In genomic region chr12:3041558-3042164, GRCh38 we compare ENCODE assay signal across 8 cellular contexts. TPM values are rescaled to one million over a fixed set of nuclear protein-coding genes. Genes with fewer than 3 reads are reported as not detected.
DNase-seq lines count a peak whose midpoint lies in the region; ATAC-seq and TF ChIP-seq lines count a peak whose summit lies in the region.

No MANE protein-coding gene starts in this region.

- POLR2A ChIA-PET in RWPE1 (lab: Yijun Ruan, JAX; ENCODE audit: low non-redundant PET) = no interaction called here

- H3K36me3 Mint-ChIP-seq in activated naive CD4-positive, alpha-beta T cell treated with anti-CD3 and anti-CD28 coated beads for 36 hours (ENCODE audit: low read depth) = no peaks in the 10 kb centered on the region

- H3K27ac ChIP-seq in RWPE1 = no peak overlapping the region

- no peak overlapping the region for H3K4me3 Mint-ChIP-seq in activated naive CD4-positive, alpha-beta T cell treated with anti-CD3 and anti-CD28 coated beads for 36 hours

- intact Hi-C loops in activated naive CD4-positive, alpha-beta T cell treated with anti-CD3 and anti-CD28 coated beads for 36 hours (cut with micrococcal nuclease) = loop anchor here (1.0 to 5.0 kb wide), 4 partner anchors 79 to 188 kb away; partner anchors contain the start of gene TULP3

- DNase-seq in AG10803 (ENCODE audit: low read depth) (peak; percentile 65), LNCaP clone FGC (ENCODE audit: low read depth) (peak; percentile 45), RWPE1 (ENCODE audit: low spot score) (peak; percentile 81), glomerular endothelial cell (ENCODE audit: extremely low read depth, low read depth, low spot score) (peak; percentile 41), pons (ENCODE audit: low spot score) (peak; percentile 91)
- DNase-seq in activated naive CD4-positive, alpha-beta T cell treated with anti-CD3 and anti-CD28 coated beads for 36 hours = peak; percentile 79

- peak; percentile 75 for TF ChIP-seq CTCF in AG10803 (conservative IDR thresholded peaks at IDR 0.05; ENCODE audit: low read length)
- peak; percentile 87 for TF ChIP-seq CTCF in LNCaP clone FGC (IDR thresholded peaks at IDR 0.05; ENCODE audit: control insufficient read depth, extremely low read depth, insufficient read depth)
- TF ChIP-seq CTCF in RWPE1 (conservative IDR thresholded peaks at IDR 0.05; ENCODE audit: low read depth) = peak; percentile 52

- H3K27ac Mint-ChIP-seq in activated naive CD4-positive, alpha-beta T cell treated with anti-CD3 and anti-CD28 coated beads for 36 hours = no peak overlapping the region

- no peaks in the 10 kb centered on the region for H3K4me1 Mint-ChIP-seq in activated naive CD4-positive, alpha-beta T cell treated with anti-CD3 and anti-CD28 coated beads for 36 hours (ENCODE audit: low read depth)

- H3K4me3 ChIP-seq in AG10803 (ENCODE audit: low read length) (no peak overlapping the region), LNCaP clone FGC (ENCODE audit: low read depth, low read length) (no peak overlapping the region)

- CTCF ChIA-PET in RWPE1 (lab: Yijun Ruan, JAX) = interaction anchor here (0.6 to 0.7 kb wide), 3 partner anchors 20 to 1400 kb away, joined by 3 read pairs; no protein-coding TSS in a partner anchor
- CTCF ChIA-PET in activated naive CD4-positive, alpha-beta T cell treated with anti-CD3 and anti-CD28 coated beads for 36 hours (lab: Charles Lee) = interaction anchor here (0.6 to 1.4 kb wide), 10 partner anchors 9 to 277 kb away, joined by 3 to 4 read pairs (median 3); no protein-coding TSS in a partner anchor

- H3K27me3 Mint-ChIP-seq in activated naive CD4-positive, alpha-beta T cell treated with anti-CD3 and anti-CD28 coated beads for 36 hours (ENCODE audit: low read depth) = peaks cover 14% of the 10 kb centered on the region

- ATAC-seq in GM18867 (IDR thresholded peaks at IDR 0.05; ENCODE audit: unreplicated experiment) (peak; percentile 65), HG02763 (IDR thresholded peaks at IDR 0.05; ENCODE audit: unreplicated experiment) (no peak)

- no peaks in the 10 kb centered on the region for H3K9me3 Mint-ChIP-seq in activated naive CD4-positive, alpha-beta T cell treated with anti-CD3 and anti-CD28 coated beads for 36 hours

RNA-seq across cellular contexts. Expression of gene TSPAN9, which starts 35.5 kb away (rescaled TPM):
- under 1 TPM; 0.72 to 0.91 TPM for total RNA-seq in activated naive CD4-positive, alpha-beta T cell treated with anti-CD3 and anti-CD28 coated beads for 36 hours
- 60.4 and 65.5 TPM in 2 replicates for total RNA-seq in glomerular endothelial cell

Comparison
In these comparisons a context has a peak if more than half of its experiments do, and no peak if none do; other contexts are left out.
1. DNase-seq: peak in every context shown above with its lines; median percentile 91 in pons; 81 in RWPE1; 79 in activated naive CD4-positive, alpha-beta T cell treated with anti-CD3 and anti-CD28 coated beads for 36 hours; 65 in AG10803; 45 in LNCaP clone FGC; 41 in glomerular endothelial cell.
2. RNA of gene TSPAN9, which starts 35.5 kb away (total RNA-seq): 60.4 to 65.5 TPM in glomerular endothelial cell; 0.72 to 0.91 TPM in activated naive CD4-positive, alpha-beta T cell treated with anti-CD3 and anti-CD28 coated beads for 36 hours; every median in the first group is over 10 times any median in the second.
3. Peak in every context shown above with its lines, with median percentiles within 50 percentile points of each other: CTCF ChIP-seq.